8 cellular contexts compared by ENCODE assay signal in the genomic region with DNA sequence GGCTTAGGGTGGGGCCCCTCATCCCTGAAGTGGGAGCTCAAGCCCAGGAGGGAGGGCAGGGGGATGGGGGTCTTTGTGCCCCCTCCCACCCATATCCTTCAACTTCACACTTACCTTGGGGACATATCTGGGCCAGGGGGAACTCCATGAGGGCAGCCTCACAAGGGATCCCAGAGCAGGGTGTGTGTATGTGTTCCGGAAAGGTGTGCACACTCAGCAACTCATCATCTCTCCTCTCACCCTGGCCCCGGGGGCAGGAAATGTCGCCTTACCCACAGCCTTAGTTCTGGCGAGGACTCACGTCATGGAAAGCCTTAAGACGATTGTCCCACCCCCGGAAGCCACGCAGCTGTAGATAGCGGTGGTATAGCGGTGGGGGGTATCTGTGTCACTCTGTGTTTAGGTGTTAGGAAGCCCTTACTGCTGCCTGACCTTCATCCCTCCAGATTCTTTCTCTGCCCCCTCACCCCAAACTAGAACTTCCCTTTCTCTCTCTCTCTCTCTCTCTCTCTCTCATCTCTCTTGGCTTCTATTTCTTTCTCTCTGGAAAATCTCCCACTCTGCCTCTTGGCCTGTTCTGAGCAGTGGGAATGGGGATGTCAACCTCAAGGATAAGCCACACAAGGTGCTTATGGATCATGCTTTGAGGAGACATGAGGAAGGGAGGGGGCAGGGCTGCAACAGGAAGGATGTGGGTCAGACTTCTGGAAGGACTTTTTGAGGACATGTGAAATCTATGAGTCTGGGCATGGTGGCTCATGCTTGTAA. TPM values are rescaled to one million over a fixed set of nuclear protein-coding genes. Genes with fewer than 3 reads are reported as not detected.
DNase-seq lines count a peak whose midpoint lies in the region; ATAC-seq and TF ChIP-seq lines count a peak whose summit lies in the region.

A gene (minus strand): TSS at position 288 of the 768 bp plus-strand sequence. CDS start 140 bp downstream, at position 148.

- H2AFZ ChIP-seq in SU-DHL-6 (ENCODE audit: low read depth, low read length, severe bottlenecking) (peak within 1 kb of the TSS; percentile 18), mesenchymal stem cell (ENCODE audit: low read depth, low read length) (no peak within 1 kb of the TSS)

- H4K8ac ChIP-seq in mesenchymal stem cell (ENCODE audit: low read length), result no peak within 1 kb of the TSS

- no peak within 1 kb of the TSS for H2BK5ac ChIP-seq in mesenchymal stem cell (ENCODE audit: low read depth, low read length, poor library complexity, severe bottlenecking)

- H3K4me2 ChIP-seq in SU-DHL-6 (ENCODE audit: low read depth, low read length, poor library complexity, severe bottlenecking), result peak within 1 kb of the TSS; percentile 40
- H3K4me2 ChIP-seq in mesenchymal stem cell (ENCODE audit: low read length, poor library complexity, severe bottlenecking), result no peak within 1 kb of the TSS

- H3K27ac ChIP-seq in SU-DHL-6 (ENCODE audit: low read depth, low read length) (no peak within 1 kb of the TSS), mesenchymal stem cell (ENCODE audit: low read length, poor library complexity, severe bottlenecking) (no peak within 1 kb of the TSS)

- no peak within 1 kb of the TSS for H2AK5ac ChIP-seq in mesenchymal stem cell (ENCODE audit: low read length, severe bottlenecking)

- no peak within 1 kb of the TSS for H3K23ac ChIP-seq in mesenchymal stem cell (ENCODE audit: low read length in 2 of 2)

- 67% methylated on average over 2 of the region's 10 CpGs for WGBS in mesenchymal stem cell

- H3K4me1 ChIP-seq in mesenchymal stem cell (ENCODE audit: control insufficient read depth, insufficient read depth, low read depth, low read length), result peaks cover 18% of the 10 kb centered on the region

- no peaks in the 10 kb centered on the region for H3K79me1 ChIP-seq in mesenchymal stem cell (replicated peaks; ENCODE audit: low read length, poor library complexity, severe bottlenecking)

- no peak within 1 kb of the TSS for H2BK15ac ChIP-seq in mesenchymal stem cell (ENCODE audit: low read depth, poor library complexity, severe bottlenecking)

- H3K4me3 ChIP-seq in GM12875 (ENCODE audit: low read depth, low read length) (peak within 1 kb of the TSS; percentile 26), SU-DHL-6 (ENCODE audit: insufficient read depth, low read length, poor library complexity, severe bottlenecking) (peak within 1 kb of the TSS; percentile 27), mesenchymal stem cell (ENCODE audit: insufficient read depth in 1 of 2, low read depth in 1 of 2, low read length in 2 of 2) (no peak within 1 kb of the TSS)

- H2BK12ac ChIP-seq in mesenchymal stem cell (ENCODE audit: low read length in 2 of 2), result no peak within 1 kb of the TSS

- peak within 1 kb of the TSS in 1 of 2 experiments; percentile 4 for H3K18ac ChIP-seq in mesenchymal stem cell (ENCODE audit: low read depth in 1 of 2, low read length in 2 of 2)

- no peaks in the 10 kb centered on the region for H3K79me2 ChIP-seq in SU-DHL-6 (ENCODE audit: insufficient read depth, low read length)

- H3K9ac ChIP-seq in SU-DHL-6 (ENCODE audit: low read length) (peak within 1 kb of the TSS; percentile 28), mesenchymal stem cell (ENCODE audit: low read length) (peak within 1 kb of the TSS; percentile 1)

- no peaks in the 10 kb centered on the region for H3F3A ChIP-seq in SU-DHL-6 (ENCODE audit: insufficient read depth)

- H3K14ac ChIP-seq in mesenchymal stem cell (ENCODE audit: low read length in 2 of 2), result peak within 1 kb of the TSS in 1 of 2 experiments; percentile 44

- no peak within 1 kb of the TSS for H2BK120ac ChIP-seq in mesenchymal stem cell (ENCODE audit: low read depth, low read length)

- H3K36me3 ChIP-seq in SU-DHL-6 (ENCODE audit: low read length), result no peaks in the 10 kb centered on the region
- no peaks in the 10 kb centered on the region for H3K36me3 ChIP-seq in mesenchymal stem cell (ENCODE audit: control insufficient read depth in 1 of 2, insufficient read depth in 2 of 2, low read depth in 1 of 2, low read length in 2 of 2)

- DNase-seq in activated naive CD4-positive, alpha-beta T cell treated with anti-CD3 and anti-CD28 coated beads, Interleukin-2, amount 50 U/mL, for 16 hours, result peak; percentile 91
- DNase-seq in mesenchymal stem cell, result no peak
- DNase-seq in stimulated activated CD8-positive, alpha-beta memory T cell treated with anti-CD3 and anti-CD28 coated beads, Interleukin-7, amount 100 ng/mL, for 24 hours (ENCODE audit: low read depth), result peak; percentile 93
- no peak for DNase-seq in dedifferentiated amniotic fluid mesenchymal stem cell (ENCODE audit: extremely low spot score)
- DNase-seq in NCI-H1105 treated with DMSO at 0.1 percent for 48 hours (lab: John Stamatoyannopoulos, UW), result no peak

- H3K27me3 ChIP-seq in SU-DHL-6 (ENCODE audit: low read length) (no peaks in the 10 kb centered on the region), mesenchymal stem cell (ENCODE audit: control insufficient read depth in 1 of 2, insufficient read depth in 1 of 2, low read length in 2 of 2) (peaks cover 1 to 31% of the 10 kb centered on the region in 2 experiments)

- no peaks in the 10 kb centered on the region for H3K9me2 ChIP-seq in SU-DHL-6 (replicated peaks; ENCODE audit: insufficient read depth, low read length)

- TF ChIP-seq CTCF in GM12875 (IDR thresholded peaks at IDR 0.05; ENCODE audit: borderline replicate concordance, insufficient read depth, low read depth, low read length), result no peak
- no peak for TF ChIP-seq CTCF in SU-DHL-6 (IDR thresholded peaks at IDR 0.05; ENCODE audit: insufficient read depth, low read length, poor library complexity, severe bottlenecking)

- ATAC-seq in HG02943 (IDR thresholded peaks at IDR 0.05; ENCODE audit: low read depth, unreplicated experiment), result peak; percentile 58

- H4K20me1 ChIP-seq in SU-DHL-6 (ENCODE audit: low read depth, low read length), result no peaks in the 10 kb centered on the region

- H4K91ac ChIP-seq in mesenchymal stem cell (ENCODE audit: low read length), result no peak within 1 kb of the TSS

- no peak within 1 kb of the TSS for H3K4ac ChIP-seq in mesenchymal stem cell (ENCODE audit: low read depth in 1 of 2, low read length in 2 of 2)

- no peaks in the 10 kb centered on the region for H3K9me3 ChIP-seq in SU-DHL-6 (ENCODE audit: insufficient read depth, low read length)
- no peaks in the 10 kb centered on the region for H3K9me3 ChIP-seq in mesenchymal stem cell (ENCODE audit: control insufficient read depth, low read length)

RNA-seq across cellular contexts. Expression of the gene that starts here (rescaled TPM):
- polyA plus RNA-seq in mesenchymal stem cell (2013, experiment 1 of 2), result not detected
- polyA plus RNA-seq in mesenchymal stem cell (2013, experiment 2 of 2), result 0.08 TPM

Comparison
In these comparisons a context has a peak if more than half of its experiments do, and no peak if none do; other contexts are left out.
1. H3K4me3 ChIP-seq: peak in GM12875 (single experiment) and SU-DHL-6 (single experiment); none in mesenchymal stem cell (0 of 2).
2. DNase-seq: peak in activated naive CD4-positive, alpha-beta T cell treated with anti-CD3 and anti-CD28 coated beads, Interleukin-2, amount 50 U/mL, for 16 hours (single experiment) and stimulated activated CD8-positive, alpha-beta memory T cell treated with anti-CD3 and anti-CD28 coated beads, Interleukin-7, amount 100 ng/mL, for 24 hours (single experiment); none in mesenchymal stem cell (single experiment), dedifferentiated amniotic fluid mesenchymal stem cell (single experiment) and NCI-H1105 treated with DMSO at 0.1 percent for 48 hours (single experiment).